In the genomic region with DNA sequence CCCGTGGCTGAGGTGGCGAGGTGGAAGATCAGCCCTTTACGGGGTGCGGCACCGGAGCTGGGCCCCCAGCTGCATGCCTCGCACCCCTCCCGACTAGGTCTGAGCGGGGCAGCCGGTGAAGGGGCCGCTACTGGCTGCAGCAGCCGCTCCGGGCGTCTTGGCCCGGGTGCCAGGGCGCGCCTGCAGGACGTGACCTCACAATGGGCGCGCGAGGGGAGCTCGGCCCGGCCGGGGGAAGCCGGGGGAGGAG, we compare ENCODE assay signal across 8 cellular contexts. TPM values are rescaled to one million over a fixed set of nuclear protein-coding genes. Genes with fewer than 3 reads are reported as not detected.
DNase-seq lines count a peak whose midpoint lies in the region; ATAC-seq and TF ChIP-seq lines count a peak whose summit lies in the region.

No MANE protein-coding gene starts in this region.

- peaks cover 20% of the 10 kb centered on the region for H3K36me3 ChIP-seq in CD8-positive, alpha-beta memory T cell (ENCODE audit: insufficient read depth, low read length)
- peaks cover 13 to 27% of the 10 kb centered on the region in 2 experiments; a peak in 3 of 4 replicates for H3K36me3 ChIP-seq in HCT116 (ENCODE audit: control insufficient read depth in 1 of 2, insufficient read depth in 2 of 2, low read length in 2 of 2)
- peaks cover 0 to 26% (median 4%) of the 10 kb centered on the region in 4 donors for H3K36me3 ChIP-seq in sigmoid colon

- H3K79me2 ChIP-seq in HCT116 (ENCODE audit: insufficient read depth, low read length) = peaks cover 86% of the 10 kb centered on the region

- peaks cover 41% of the 10 kb centered on the region for H3K4me1 ChIP-seq in CD8-positive, alpha-beta memory T cell (ENCODE audit: insufficient read depth, low read length)
- peaks cover 11 to 18% of the 10 kb centered on the region in 2 experiments for H3K4me1 ChIP-seq in HCT116 (ENCODE audit: control insufficient read depth in 1 of 2, insufficient read depth in 2 of 2, low read length in 2 of 2)
- peaks cover 0 to 67% (median 64%) of the 10 kb centered on the region in 4 donors for H3K4me1 ChIP-seq in sigmoid colon

- H4K20me1 ChIP-seq in HCT116 (ENCODE audit: insufficient read depth) = peaks cover 10% of the 10 kb centered on the region; the same call in 1 of the 2 replicates

- ATAC-seq in HCT116 (peak; percentile 26), T-helper 17 cell (peak; percentile 33), GM19035 (IDR thresholded peaks at IDR 0.05; ENCODE audit: unreplicated experiment) (no peak)

- H3K4me3 ChIP-seq in CD8-positive, alpha-beta memory T cell (ENCODE audit: low read length) = peak overlapping the region; percentile 73
- H3K4me3 ChIP-seq in HCT116 (replicated peaks in 1 of 2; ENCODE audit: low read depth in 1 of 2, low read length in 2 of 2) (peak overlapping the region; percentile 79 to 99), foreskin fibroblast (ENCODE audit: low read depth in 1 of 2, low read length in 2 of 2) (peak overlapping the region; percentile 72 to 84), sigmoid colon (peak overlapping the region; percentile 68 to 95 (median 92))

- no peaks in the 10 kb centered on the region for H3K9me3 Mint-ChIP-seq in CD8-positive, alpha-beta memory T cell

- no TSS peak for BruUV-seq in HCT116 (replicated peaks; lab: Mats Ljungman, UMichigan)

- no peak for DNase-seq in CD8-positive, alpha-beta memory T cell
- DNase-seq in HCT116 (ENCODE audit: low read depth, low spot score) = no peak
- no peak for DNase-seq in T-helper 17 cell
- DNase-seq in foreskin fibroblast = peak; percentile 39 to 75
- DNase-seq in sigmoid colon = peak; percentile 72
- DNase-seq in cortex of kidney (lab: John Stamatoyannopoulos, UW) = no peak
- DNase-seq in stimulated activated CD8-positive, alpha-beta memory T cell treated with anti-CD3 and anti-CD28 coated beads, Interleukin-4, amount 100 ng/mL, for 48 hours = no peak

- CTCF ChIA-PET in CD8-positive, alpha-beta memory T cell (lab: Charles Lee) = interaction anchor here (1.0 to 1.1 kb wide), 3 partner anchors 9 to 169 kb away, joined by 3 to 4 read pairs (median 3); no protein-coding TSS in a partner anchor
- CTCF ChIA-PET in HCT116 (lab: Charles Lee) = interaction anchor here (1.4 kb wide), 1 partner anchor 43 kb away, joined by 4 read pairs; no protein-coding TSS in a partner anchor

- TF ChIP-seq POLR2A in HCT116 (IDR thresholded peaks at IDR 0.05; ENCODE audit: borderline replicate concordance, extremely low read depth, insufficient read depth, insufficient read length) (no peak), sigmoid colon (IDR thresholded peaks at IDR 0.05) (no peak)

- H3K27ac ChIP-seq in CD8-positive, alpha-beta memory T cell (ENCODE audit: low read depth, low read length) = peak overlapping the region; percentile 79
- H3K27ac ChIP-seq in HCT116 (ENCODE audit: low read depth, low read length) (peak overlapping the region; percentile 99), sigmoid colon (peak overlapping the region; percentile 91 to 98 (median 96))

- no peaks in the 10 kb centered on the region for H3K9me3 ChIP-seq in CD8-positive, alpha-beta memory T cell (ENCODE audit: low read length)
- H3K9me3 ChIP-seq in HCT116 (ENCODE audit: control insufficient read depth in 1 of 2, insufficient read depth in 1 of 2, low read depth in 1 of 2, low read length in 2 of 2) = no peaks in the 10 kb centered on the region
- H3K9me3 ChIP-seq in T-helper 17 cell (ENCODE audit: control insufficient read depth, low read length, poor library complexity, severe bottlenecking) = no peaks in the 10 kb centered on the region
- H3K9me3 ChIP-seq in sigmoid colon = no peaks in the 10 kb centered on the region

- H3K27me3 ChIP-seq in CD8-positive, alpha-beta memory T cell (ENCODE audit: insufficient read depth, low read length, poor library complexity, severe bottlenecking) = no peaks in the 10 kb centered on the region
- H3K27me3 ChIP-seq in HCT116 (ENCODE audit: insufficient read depth, low read length) (no peaks in the 10 kb centered on the region), sigmoid colon (no peaks in the 10 kb centered on the region)

- no peak for TF ChIP-seq RAD21 in HCT116 (IDR thresholded peaks at IDR 0.05; ENCODE audit: low read depth)

- TF ChIP-seq CTCF in HCT116 (IDR thresholded peaks at IDR 0.05 in 2 of 3, conservative IDR thresholded peaks at IDR 0.05 in 1 of 3; ENCODE audit: borderline replicate concordance in 1 of 3, insufficient read depth in 1 of 3, low read depth in 2 of 3, low read length in 2 of 3) (no peak), foreskin fibroblast (IDR thresholded peaks at IDR 0.05; ENCODE audit: low read depth, low read length) (no peak), sigmoid colon (IDR thresholded peaks at IDR 0.05) (no peak)

- peaks cover 0 to 52% (median 4%) of the 10 kb centered on the region in 3 donors for H3K36me3 Mint-ChIP-seq in CD8-positive, alpha-beta memory T cell
- H3K36me3 Mint-ChIP-seq in T-helper 17 cell (ENCODE audit: low read depth) = peaks cover 2% of the 10 kb centered on the region

- H2AFZ ChIP-seq in HCT116 (ENCODE audit: low read depth, low read length, poor library complexity, severe bottlenecking) = no peak overlapping the region

- peak overlapping the region; percentile 78 for H3K9ac ChIP-seq in HCT116 (ENCODE audit: low read length)

- 0 to 1% methylated on average over 24 of the region's 24 CpGs for WGBS in sigmoid colon, 2 donors

- peaks cover 54 to 79% (median 70%) of the 10 kb centered on the region in 3 donors for H3K4me1 Mint-ChIP-seq in CD8-positive, alpha-beta memory T cell
- H3K4me1 Mint-ChIP-seq in T-helper 17 cell = peaks cover 34% of the 10 kb centered on the region

- H3K4me2 ChIP-seq in HCT116 (ENCODE audit: low read length) = peak overlapping the region; percentile 75

- peak overlapping the region; percentile 85 to 95 (median 93) for H3K4me3 Mint-ChIP-seq in CD8-positive, alpha-beta memory T cell
- peak overlapping the region; percentile 95 for H3K4me3 Mint-ChIP-seq in T-helper 17 cell

- no peaks in the 10 kb centered on the region for H3K27me3 Mint-ChIP-seq in CD8-positive, alpha-beta memory T cell
- no peaks in the 10 kb centered on the region for H3K27me3 Mint-ChIP-seq in T-helper 17 cell

- RAD21 ChIA-PET in HCT116 (lab: Charles Lee; ENCODE audit: low non-redundant PET in 1 of 2, low total read pairs in 2 of 2, uncharacterized antibody in 2 of 2, unreplicated experiment in 2 of 2) = no interaction called here

- no peak for TF ChIP-seq EP300 in sigmoid colon (IDR thresholded peaks at IDR 0.05)

- POLR2A ChIA-PET in CD8-positive, alpha-beta memory T cell (lab: Charles Lee) = interaction anchor here (0.6 to 1.6 kb wide), 7 partner anchors 30 to 228 kb away, joined by 3 to 8 read pairs (median 5); a partner anchor contains a TSS
- POLR2A ChIA-PET in HCT116 (lab: Charles Lee) = interaction anchor here (2.0 kb wide), 1 partner anchor 10 kb away, joined by 5 read pairs; no protein-coding TSS in a partner anchor

- peak overlapping the region; percentile 75 to 96 (median 92) for H3K27ac Mint-ChIP-seq in CD8-positive, alpha-beta memory T cell
- H3K27ac Mint-ChIP-seq in T-helper 17 cell = peak overlapping the region; percentile 96

- H3K9me2 ChIP-seq in HCT116 (ENCODE audit: insufficient read depth) = no peaks in the 10 kb centered on the region

- intact Hi-C loops in HCT116 (cut with micrococcal nuclease) (no loop called here), sigmoid colon (cut with DNase I) (no loop called here)

TF ChIP-seq in HCT116, 20 proteins besides CTCF, POLR2A, EP300 and RAD21:
- TF ChIP-seq EZH2 (IDR thresholded peaks at IDR 0.05) (no peak), SIN3A (IDR thresholded peaks at IDR 0.05; ENCODE audit: low read depth) (peak; percentile 50; the same call in 1 of the 2 replicates)
TF ChIP-seq in HCT116: peak in this region for 1.

RNA-seq across cellular contexts. Expression of a gene that starts 0.4 kb away (rescaled TPM):
- 10 to 100 TPM; 35.9 to 38.1 TPM for total RNA-seq in CD8-positive, alpha-beta memory T cell
- polyA plus RNA-seq in CD8-positive, alpha-beta memory T cell = 40.7 TPM
- total RNA-seq in HCT116 (2021; ENCODE audit: unreplicated experiment) (27.0 TPM), T-helper 17 cell (10 to 100 TPM; 28.5 to 32.9 TPM), sigmoid colon (10 to 100 TPM; 18.6 to 27.1 (median 24.9) TPM)
- polyA plus RNA-seq in HCT116 (2012) = 8.0 and 10.5 TPM in 2 replicates
- 10 to 100 TPM; 13.2 to 15.6 (median 14.6) TPM for polyA plus RNA-seq in sigmoid colon

RNA-seq across cellular contexts. Expression of a gene that starts 0.7 kb away (rescaled TPM):
- 10 to 100 TPM; 42.9 to 43.5 TPM for total RNA-seq in CD8-positive, alpha-beta memory T cell
- 64.4 TPM for polyA plus RNA-seq in CD8-positive, alpha-beta memory T cell
- total RNA-seq in HCT116 (2021; ENCODE audit: unreplicated experiment) = 29.4 TPM
- 15.6 and 18.0 TPM in 2 replicates for polyA plus RNA-seq in HCT116 (2012)
- 10 to 100 TPM; 18.3 to 19.4 TPM for total RNA-seq in T-helper 17 cell
- 10 to 100 TPM; 35.7 to 39.0 (median 37.5) TPM for total RNA-seq in sigmoid colon
- polyA plus RNA-seq in sigmoid colon = 10 to 100 TPM; 33.9 to 67.3 (median 65.7) TPM

RNA-seq across cellular contexts. Expression of a gene that starts 33.1 kb away (rescaled TPM):
- total RNA-seq in CD8-positive, alpha-beta memory T cell = 10 to 100 TPM; 28.4 to 29.5 TPM
- 8.2 TPM for polyA plus RNA-seq in CD8-positive, alpha-beta memory T cell
- 14.9 TPM for total RNA-seq in HCT116 (2021; ENCODE audit: unreplicated experiment)
- polyA plus RNA-seq in HCT116 (2012) = 8.4 and 8.5 TPM in 2 replicates
- total RNA-seq in T-helper 17 cell = 1 to 10 TPM; 8.2 to 8.3 TPM
- total RNA-seq in sigmoid colon = 10 to 100 TPM; 20.2 to 27.2 (median 22.7) TPM
- 10 to 100 TPM in 1 of 3 donors, 1 to 10 TPM in 2; 4.2 to 18.1 (median 8.4) TPM for polyA plus RNA-seq in sigmoid colon

RNA-seq across cellular contexts. Expression of a gene that starts 39.4 kb away (rescaled TPM):
- total RNA-seq in CD8-positive, alpha-beta memory T cell = 1 to 10 TPM; 1.5 to 2.7 TPM
- polyA plus RNA-seq in CD8-positive, alpha-beta memory T cell = 1.1 TPM
- total RNA-seq in HCT116 (2021; ENCODE audit: unreplicated experiment) = 605 TPM
- 804 and 838 TPM in 2 replicates for polyA plus RNA-seq in HCT116 (2012)
- total RNA-seq in T-helper 17 cell = 1 to 10 TPM; 7.0 to 8.0 TPM
- total RNA-seq in sigmoid colon = 1,000 to 10,000 TPM; 1,303 to 1,696 (median 1,494) TPM
- 1,000 to 10,000 TPM in 2 of 3 donors, 100 to 1,000 TPM in 1; 905 to 2,176 (median 1,086) TPM for polyA plus RNA-seq in sigmoid colon

Comparison
In these comparisons a context has a peak if more than half of its experiments do, and no peak if none do; other contexts are left out.
1. DNase-seq: peak in foreskin fibroblast (2 of 2) and sigmoid colon (single experiment); none in CD8-positive, alpha-beta memory T cell (0 of 5), HCT116 (single experiment), T-helper 17 cell (0 of 3), cortex of kidney (single experiment) and stimulated activated CD8-positive, alpha-beta memory T cell treated with anti-CD3 and anti-CD28 coated beads, Interleukin-4, amount 100 ng/mL, for 48 hours (single experiment).
2. Peak in every context shown above with its lines, with median percentiles within 50 percentile points of each other: H3K27ac ChIP-seq and H3K4me3 ChIP-seq.